In the genomic region with DNA sequence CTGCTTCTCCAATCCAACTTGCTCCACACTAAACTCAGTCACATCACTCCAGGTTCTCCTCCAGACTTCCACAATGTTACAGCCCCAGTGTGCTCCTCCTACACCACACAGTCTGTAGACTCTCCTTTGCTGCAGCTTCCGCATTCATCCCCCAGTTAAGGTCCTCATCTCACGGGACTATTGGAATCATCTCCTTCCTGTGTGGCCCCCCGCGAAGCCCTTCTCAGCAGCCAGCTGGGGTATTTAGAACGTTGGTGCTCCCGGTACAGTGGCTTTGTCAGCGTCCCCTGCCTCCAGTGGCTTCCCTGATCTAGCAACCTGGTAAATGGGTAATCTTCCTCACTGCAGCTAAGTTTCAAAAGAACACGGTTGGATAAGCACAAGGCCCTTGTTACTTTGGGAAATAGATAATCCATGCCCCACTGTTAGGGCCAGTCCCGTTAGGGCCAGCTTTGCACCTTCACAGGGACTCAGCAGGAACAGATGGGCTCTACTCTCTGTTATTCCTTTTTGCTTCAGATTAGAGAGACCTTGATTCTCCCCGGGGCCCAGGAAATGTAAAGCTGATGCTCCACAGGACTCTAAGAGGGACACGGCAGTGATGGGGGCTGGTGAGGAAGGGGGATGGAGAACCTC, we compare ENCODE assay signal across 9 cellular contexts. TPM values are rescaled to one million over a fixed set of nuclear protein-coding genes. Genes with fewer than 3 reads are reported as not detected.
A peak's percentile ranks its signal among the peaks of the same experiment; 100 is the strongest.
DNase-seq lines count a peak whose midpoint lies in the region; ATAC-seq, FAIRE-seq and TF ChIP-seq lines count a peak whose summit lies in the region.
"Had no signal": no experiment of that assay in that cellular context is flagged by ENCODE, and none has a peak within 500 bp of the region (broad histone marks: within the 10 kb centered on the region; RNA-seq: fewer than 3 reads in every experiment).

No MANE protein-coding gene starts in this region.

- H3K4me1 ChIP-seq in GM23338 (ENCODE audit: insufficient read depth) = peaks cover 14% of the 10 kb centered on the region
- peaks cover 8% of the 10 kb centered on the region for H3K4me1 ChIP-seq in adipocyte (ENCODE audit: control insufficient read depth, insufficient read depth, low read length)
- peaks cover 13% of the 10 kb centered on the region for H3K4me1 ChIP-seq in iPS-15b (ENCODE audit: control insufficient read depth, insufficient read depth, low read length)
- peaks cover 0 to 11% (median 9%) of the 10 kb centered on the region in 4 donors for H3K4me1 ChIP-seq in sigmoid colon
- no peaks in the 10 kb centered on the region for H3K4me1 ChIP-seq in small intestine (ENCODE audit: control insufficient read depth in 2 of 2, insufficient read depth in 1 of 2, low read depth in 1 of 2, low read length in 1 of 2)

- H3K9me3 ChIP-seq in adipocyte (ENCODE audit: control insufficient read depth, low read length) = no peaks in the 10 kb centered on the region
- no peaks in the 10 kb centered on the region for H3K9me3 ChIP-seq in iPS-15b (ENCODE audit: control insufficient read depth, insufficient read depth, low read length)
- no peaks in the 10 kb centered on the region for H3K9me3 ChIP-seq in sigmoid colon
- H3K9me3 ChIP-seq in small intestine (ENCODE audit: control insufficient read depth, low read depth) = no peaks in the 10 kb centered on the region

- intact Hi-C loops in sigmoid colon (cut with DNase I) = no loop called here

- POLR2A ChIA-PET in RWPE1 (lab: Yijun Ruan, JAX; ENCODE audit: low non-redundant PET) = no interaction called here

- no peaks in the 10 kb centered on the region for H3K79me2 ChIP-seq in GM23338 (replicated peaks; ENCODE audit: insufficient read depth)

- H3K9ac ChIP-seq in adipocyte (ENCODE audit: low read length) (peak overlapping the region; percentile 32), iPS-15b (ENCODE audit: low read depth, low read length) (no peak overlapping the region)

- no peaks in the 10 kb centered on the region for H3F3A ChIP-seq in GM23338 (replicated peaks; ENCODE audit: low read depth)

- H3K4me2 ChIP-seq in GM23338 = peak overlapping the region; percentile 77

- H3K27ac ChIP-seq in GM23338 (ENCODE audit: low read depth) = no peak overlapping the region
- peak overlapping the region in 3 of 4 donors; percentile 43 to 66 (median 59) for H3K27ac ChIP-seq in sigmoid colon
- H3K27ac ChIP-seq in small intestine (ENCODE audit: low read depth in 1 of 2, low read length in 1 of 2) = peak overlapping the region in 1 of 2 donors; percentile 29
- no peak overlapping the region for H3K27ac ChIP-seq in RWPE1

- H3K27ac Mint-ChIP-seq in GM23338 = no peak overlapping the region

- no peaks in the 10 kb centered on the region for H3K36me3 ChIP-seq in GM23338 (ENCODE audit: insufficient read depth)
- no peaks in the 10 kb centered on the region for H3K36me3 ChIP-seq in adipocyte (ENCODE audit: control insufficient read depth, insufficient read depth, low read length, severe bottlenecking)
- no peaks in the 10 kb centered on the region for H3K36me3 ChIP-seq in iPS-15b (ENCODE audit: control insufficient read depth, insufficient read depth, low read length)
- no peaks in the 10 kb centered on the region for H3K36me3 ChIP-seq in sigmoid colon
- H3K36me3 ChIP-seq in small intestine (ENCODE audit: control insufficient read depth in 2 of 2, insufficient read depth in 2 of 2, low read length in 2 of 2) = no peaks in the 10 kb centered on the region

- no peak for TF ChIP-seq EP300 in sigmoid colon (IDR thresholded peaks at IDR 0.05)

- peaks cover 26% of the 10 kb centered on the region for H3K27me3 Mint-ChIP-seq in GM23338 (ENCODE audit: insufficient read depth, low read depth, poor library complexity)

- H3K9me2 ChIP-seq in GM23338 (ENCODE audit: insufficient read depth) = 0 out of 2 replicates have a peak, but pooled peaks cover 3% of the 10 kb centered on the region

- H3K4me1 Mint-ChIP-seq in GM23338 = peaks cover 40% of the 10 kb centered on the region

- CTCF ChIA-PET in RWPE1 (lab: Yijun Ruan, JAX) = no interaction called here

- peak overlapping the region; percentile 97 for H2AFZ ChIP-seq in GM23338

- 64% methylated on average over 11 of the region's 11 CpGs for WGBS in sigmoid colon, 2 donors
- WGBS in small intestine, 3 donors = 66 to 68% (median 68%) methylated on average over 11 of the region's 11 CpGs

- H3K4me3 ChIP-seq in GM23338 (peak overlapping the region; percentile 71), adipocyte (ENCODE audit: low read length) (peak overlapping the region; percentile 62), iPS-15b (ENCODE audit: low read depth, low read length) (peak overlapping the region; percentile 62), sigmoid colon (peak overlapping the region; percentile 18 to 51 (median 46)), small intestine (ENCODE audit: low read depth in 1 of 2, low read length in 2 of 2) (no peak overlapping the region)

- no peaks in the 10 kb centered on the region for H3K36me3 Mint-ChIP-seq in GM23338 (ENCODE audit: low read depth)

- H3K4me3 Mint-ChIP-seq in GM23338 = peak overlapping the region; percentile 72

- H3K27me3 ChIP-seq in GM23338 (ENCODE audit: insufficient read depth) (peaks cover 38% of the 10 kb centered on the region), adipocyte (replicated peaks; ENCODE audit: control insufficient read depth, insufficient read depth, low read length) (no peaks in the 10 kb centered on the region), iPS-15b (ENCODE audit: control insufficient read depth, insufficient read depth, low read length) (peaks cover 54% of the 10 kb centered on the region), sigmoid colon (peaks cover 0 to 29% (median 0%) of the 10 kb centered on the region in 3 donors), small intestine (ENCODE audit: control insufficient read depth in 2 of 2, insufficient read depth in 2 of 2, low read length in 2 of 2) (peaks cover 3 to 8% of the 10 kb centered on the region in 2 donors)

- TF ChIP-seq CTCF in GM23338 (conservative IDR thresholded peaks at IDR 0.05; ENCODE audit: low read depth in 2 of 2) (no peak), sigmoid colon (IDR thresholded peaks at IDR 0.05) (no peak), RWPE1 (conservative IDR thresholded peaks at IDR 0.05; ENCODE audit: low read depth) (no peak)

- TF ChIP-seq POLR2A in sigmoid colon (IDR thresholded peaks at IDR 0.05) = no peak

- DNase-seq in GM23338 (ENCODE audit: low spot score) (no peak), adipocyte (ENCODE audit: low read depth) (no peak), sigmoid colon (no peak), small intestine (no peak), RWPE1 (ENCODE audit: low spot score) (no peak), SHP77 (lab: John Stamatoyannopoulos, UW) (no peak), NCI-H2227 treated with DMSO at 0.1 percent for 48 hours (lab: John Stamatoyannopoulos, UW) (no peak)
- DNase-seq: activated CD4-positive, CD25-positive, alpha-beta regulatory T cell treated with anti-CD3 and anti-CD28 coated beads, Interleukin-2, amount 50 U/mL, for 72 hours had no signal

- ATAC-seq in GM23338 = peak; percentile 36; the same call in 2 of the 3 replicates

- H4K20me1 ChIP-seq in GM23338 (replicated peaks; ENCODE audit: insufficient read depth) = 0 out of 2 replicates have a peak, but pooled peaks cover under 1% of the 10 kb centered on the region

- no peaks in the 10 kb centered on the region for H3K9me3 Mint-ChIP-seq in GM23338

- FAIRE-seq in small intestine (lab: Jason Lieb, UNC) = no peak

TF ChIP-seq in GM23338, 12 proteins besides CTCF, POLR2A, EP300 and RAD21 (continues in another document):
- no peak for TF ChIP-seq REST (IDR thresholded peaks at IDR 0.05; ENCODE audit: unreplicated experiment)

RNA-seq across cellular contexts. Expression of gene TSPAN11, which starts 0.8 kb away (rescaled TPM):
- total RNA-seq in GM23338 (2014; rRNA removed; shearing (Covaris generic)) = 3.6 and 6.0 TPM in 2 replicates
- 1.1 and 2.1 TPM in 2 replicates for polyA plus RNA-seq in GM23338 (2016; fragmentation: Nextera tagmentation; extraction: Ambion mirVana)
- total RNA-seq in sigmoid colon = 10 to 100 TPM in 3 of 4 donors, 1 to 10 TPM in 1; 6.4 to 18.9 (median 13.9) TPM
- polyA plus RNA-seq in sigmoid colon = 1 to 10 TPM in 2 of 3 donors, under 1 TPM in 1; 0.23 to 7.8 (median 1.8) TPM
- polyA plus RNA-seq in small intestine = 1 to 10 TPM in 1 of 3 donors, under 1 TPM in 1, not detected in 1; 0.54 to 3.9 TPM

Comparison
In these comparisons a context has a peak if more than half of its experiments do, and no peak if none do; other contexts are left out.
1. H3K27ac ChIP-seq: peak in sigmoid colon (3 of 4); none in GM23338 (single experiment) and RWPE1 (single experiment).
2. H3K4me3 ChIP-seq: peak in GM23338 (single experiment), adipocyte (single experiment), iPS-15b (single experiment) and sigmoid colon (4 of 4); none in small intestine (0 of 2).